In genomic region chr1:41366428-41367101, GRCh38 we compare ENCODE assay signal across 8 cellular contexts. TPM values are rescaled to one million over a fixed set of nuclear protein-coding genes. Genes with fewer than 3 reads are reported as not detected.
DNase-seq lines count a peak whose midpoint lies in the region; ATAC-seq and TF ChIP-seq lines count a peak whose summit lies in the region.

No MANE protein-coding gene starts in this region.

- H3K4me3 ChIP-seq in kidney epithelial cell (ENCODE audit: low read depth, low read length) = peak overlapping the region; percentile 40

- ATAC-seq in HG03025 (IDR thresholded peaks at IDR 0.05; ENCODE audit: low FRiP score, unreplicated experiment) = no peak

- TF ChIP-seq CTCF in kidney epithelial cell (IDR thresholded peaks at IDR 0.05; ENCODE audit: insufficient read depth, low read length, poor library complexity, severe bottlenecking) = no peak

- peak overlapping the region; percentile 67 for H3K27ac ChIP-seq in substantia nigra (ENCODE audit: low read depth, low read length, poor library complexity, severe bottlenecking)

- H3K36me3 ChIP-seq in kidney epithelial cell (ENCODE audit: control insufficient read depth, insufficient read depth, low read length) = no peaks in the 10 kb centered on the region

- H3K27me3 ChIP-seq in kidney epithelial cell (ENCODE audit: control insufficient read depth, insufficient read depth, low read length) = peaks cover 29% of the 10 kb centered on the region

- peak; percentile 16 for DNase-seq in GDM1 (lab: John Stamatoyannopoulos, UW)
- peak; percentile 93 for DNase-seq in NCI-H2171 (lab: John Stamatoyannopoulos, UW)
- peak; percentile 24 for DNase-seq in activated gamma-delta T cell treated with anti-CD3 and anti-CD28 coated beads, Interleukin-2, amount 50 U/mL, for 16 hours (ENCODE audit: low read depth)
- no peak for DNase-seq in kidney epithelial cell (ENCODE audit: low read depth)
- peak in 15 of 49 donors; percentile 25 to 96 (median 56) for DNase-seq in substantia nigra (lab: John Stamatoyannopoulos, UW)
- no peak for DNase-seq in UCSD-AML1 (lab: John Stamatoyannopoulos, UW; ENCODE audit: unreplicated experiment)
- no peak for DNase-seq in occipital lobe (lab: John Stamatoyannopoulos, UW)

RNA-seq across cellular contexts. Expression of gene FOXO6, which starts 5.3 kb away (rescaled TPM):
- total RNA-seq in kidney epithelial cell (0.14 and 0.67 TPM in 2 replicates), occipital lobe (5.9 TPM)

Comparison
In these comparisons a context has a peak if more than half of its experiments do, and no peak if none do; other contexts are left out.
1. DNase-seq: peak in GDM1 (single experiment), NCI-H2171 (single experiment) and activated gamma-delta T cell treated with anti-CD3 and anti-CD28 coated beads, Interleukin-2, amount 50 U/mL, for 16 hours (single experiment); none in kidney epithelial cell (single experiment), UCSD-AML1 (single experiment) and occipital lobe (single experiment).